Comparison of ENCODE assay signal across 16 cellular contexts in genomic region chr2:238026953-238027505, GRCh38. TPM values are rescaled to one million over a fixed set of nuclear protein-coding genes. Genes with fewer than 3 reads are reported as not detected.
DNase-seq lines count a peak whose midpoint lies in the region; ATAC-seq and TF ChIP-seq lines count a peak whose summit lies in the region.
"Had no signal": no experiment of that assay in that cellular context is flagged by ENCODE, and none has a peak within 500 bp of the region (broad histone marks: within the 10 kb centered on the region; RNA-seq: fewer than 3 reads in every experiment).

No MANE protein-coding gene starts in this region.

- intact Hi-C loops in IMR-90 (cut with micrococcal nuclease), result no loop called here

- H3K79me1 ChIP-seq in IMR-90 (ENCODE audit: low read depth in 1 of 2, low read length in 2 of 2), result peaks cover 12 to 46% of the 10 kb centered on the region in 2 experiments; a peak in 3 of 4 replicates

- no TSS peak for BruUV-seq in IMR-90 (replicated peaks; lab: Mats Ljungman, UMichigan)

- TF ChIP-seq CTCF in IMR-90 (conservative IDR thresholded peaks at IDR 0.05; ENCODE audit: low read depth, low read length), result no peak

- dilution Hi-C loops in IMR-90 (cut with HindIII; ENCODE audit: low sequenced_read_pairs, unreplicated experiment), result no loop called here

- ATAC-seq in IMR-90 (ENCODE audit: low read depth) (peak; percentile 77), HG03442 (IDR thresholded peaks at IDR 0.05; ENCODE audit: unreplicated experiment) (no peak)
- ATAC-seq in stimulated activated effector memory CD8-positive, alpha-beta T cell treated with anti-CD3 and anti-CD28 coated beads, Interleukin-12 subunit alpha, Interleukin-12 subunit beta, amount 100 ng/mL, for 72 hours, result no peak
- no peak for ATAC-seq in activated CD4-positive, CD25-positive, alpha-beta regulatory T cell treated with anti-CD3 and anti-CD28 coated beads, Interleukin-2, amount 50 U/mL, for 24 hours
- ATAC-seq: HepG2, Right ventricle myocardium inferior had no signal

- H3K18ac ChIP-seq in IMR-90 (ENCODE audit: low read depth, low read length), result peak overlapping the region; percentile 27

- H3K4me1 Mint-ChIP-seq in stimulated activated effector memory CD8-positive, alpha-beta T cell treated with anti-CD3 and anti-CD28 coated beads, Interleukin-12 subunit alpha, Interleukin-12 subunit beta, amount 100 ng/mL, for 72 hours, result peaks cover 20% of the 10 kb centered on the region

- no peaks in the 10 kb centered on the region; the same call in 1 of the 2 replicates for H4K20me1 ChIP-seq in IMR-90 (ENCODE audit: insufficient read depth, low read length)

- H3K4me1 ChIP-seq in IMR-90 (ENCODE audit: control insufficient read depth, insufficient read depth, low read length), result peaks cover 11% of the 10 kb centered on the region

- H2AK5ac ChIP-seq in IMR-90 (ENCODE audit: low read depth, low read length), result peak overlapping the region; percentile 49; the same call in 1 of the 2 replicates

- no peak overlapping the region for H2AFZ ChIP-seq in IMR-90 (replicated peaks; ENCODE audit: low read length, poor library complexity)
- H2AFZ ChIP-seq: GM23338 had no signal

- POLR2A ChIA-PET in IMR-90 (lab: Charles Lee; ENCODE audit: unreplicated experiment), result no interaction called here

- no peak for TF ChIP-seq POLR2A in IMR-90 (IDR thresholded peaks at IDR 0.05; ENCODE audit: low read depth, low read length)

- H2BK120ac ChIP-seq in IMR-90 (ENCODE audit: low read depth, low read length), result peak overlapping the region; percentile 75

- no CpG with 5 or more reads among the region's 5 CpGs for WGBS in IMR-90 (ENCODE audit: extremely low coverage in 2 of 2, insufficient read length in 1 of 2), 2 experiments

- H2AK9ac ChIP-seq in IMR-90 (replicated peaks; ENCODE audit: low read depth, low read length, poor library complexity), result no peak overlapping the region

- peak overlapping the region; percentile 73 for H2BK20ac ChIP-seq in IMR-90 (ENCODE audit: low read depth, low read length)

- peaks cover 81% of the 10 kb centered on the region for H3K36me3 Mint-ChIP-seq in stimulated activated effector memory CD8-positive, alpha-beta T cell treated with anti-CD3 and anti-CD28 coated beads, Interleukin-12 subunit alpha, Interleukin-12 subunit beta, amount 100 ng/mL, for 72 hours

- peak overlapping the region; percentile 75 for H4K5ac ChIP-seq in IMR-90 (ENCODE audit: low read depth, low read length)

- H4K91ac ChIP-seq in IMR-90 (ENCODE audit: insufficient read depth, low read depth, low read length), result peak overlapping the region; percentile 75

- H3K36me3 ChIP-seq in IMR-90 (ENCODE audit: control insufficient read depth, insufficient read depth, low read length), result peaks cover 28% of the 10 kb centered on the region

- H3K9me1 ChIP-seq in IMR-90 (ENCODE audit: insufficient read depth, low read length), result peaks cover 32% of the 10 kb centered on the region

- no peaks in the 10 kb centered on the region for H3K9me3 ChIP-seq in IMR-90 (ENCODE audit: control insufficient read depth, insufficient read depth, low read length)

- H2BK5ac ChIP-seq in IMR-90 (ENCODE audit: low read depth, low read length, poor library complexity, severe bottlenecking), result peak overlapping the region; percentile 58

- H3K14ac ChIP-seq in IMR-90 (replicated peaks; ENCODE audit: low read depth, low read length), result peak overlapping the region; percentile 43

- H3K9ac ChIP-seq in IMR-90 (ENCODE audit: low read depth, low read length), result peak overlapping the region; percentile 6; the same call in 1 of the 2 replicates

- DNase-seq in EH (ENCODE audit: low read depth), result peak; percentile 72
- peak; percentile 75 for DNase-seq in IMR-90
- DNase-seq in hepatic stellate cell (ENCODE audit: low spot score), result peak; percentile 17
- no peak for DNase-seq in stimulated activated effector memory CD8-positive, alpha-beta T cell treated with anti-CD3 and anti-CD28 coated beads, Interleukin-12 subunit alpha, Interleukin-12 subunit beta, amount 100 ng/mL, for 72 hours (ENCODE audit: low spot score in 2 of 2)
- no peak for DNase-seq in islet precursor cell
- DNase-seq: C1 segment of cervical spinal cord, NCI-H1105 treated with DMSO at 0.1 percent for 48 hours, NCI-H187 treated with DMSO at 0.1 percent for 48 hours, NCI-H2171, NCI-H774 had no signal

- peak overlapping the region; percentile 79 to 81 for H4K8ac ChIP-seq in IMR-90 (ENCODE audit: low read depth in 2 of 2, low read length in 2 of 2)

- H3K9me3 Mint-ChIP-seq in stimulated activated effector memory CD8-positive, alpha-beta T cell treated with anti-CD3 and anti-CD28 coated beads, Interleukin-12 subunit alpha, Interleukin-12 subunit beta, amount 100 ng/mL, for 72 hours, result no peaks in the 10 kb centered on the region
- H3K9me3 Mint-ChIP-seq: GM23338 had no signal

- TF ChIP-seq RAD21 in IMR-90 (IDR thresholded peaks at IDR 0.05; ENCODE audit: low read length), result no peak

- CTCF ChIA-PET in IMR-90 (lab: Yijun Ruan, JAX), result no interaction called here

- H3K4me3 ChIP-seq in IMR-90 (ENCODE audit: insufficient read depth, low read depth, low read length), result no peak overlapping the region
- H3K4me3 ChIP-seq: GM23338, SK-N-MC had no signal

- no peak overlapping the region for H3K27ac Mint-ChIP-seq in stimulated activated effector memory CD8-positive, alpha-beta T cell treated with anti-CD3 and anti-CD28 coated beads, Interleukin-12 subunit alpha, Interleukin-12 subunit beta, amount 100 ng/mL, for 72 hours

- peak overlapping the region; percentile 97 for H3K27ac ChIP-seq in IMR-90 (ENCODE audit: insufficient read depth, low read length)
- H3K27ac ChIP-seq: SK-N-MC had no signal

- H3K4me2 ChIP-seq in IMR-90 (ENCODE audit: low read depth, low read length), result peak overlapping the region; percentile 14; the same call in 1 of the 2 replicates

- peak overlapping the region; percentile 5 for H3K4me3 Mint-ChIP-seq in stimulated activated effector memory CD8-positive, alpha-beta T cell treated with anti-CD3 and anti-CD28 coated beads, Interleukin-12 subunit alpha, Interleukin-12 subunit beta, amount 100 ng/mL, for 72 hours
- H3K4me3 Mint-ChIP-seq: GM23338 had no signal

- in situ Hi-C loops in IMR-90 (cut with MboI; ENCODE audit: low sequenced_read_pairs), result no loop called here

- peak overlapping the region; percentile 52; the same call in 1 of the 2 replicates for H3K56ac ChIP-seq in IMR-90 (ENCODE audit: extremely low read depth, insufficient read depth, low read length)

- H3K23ac ChIP-seq in IMR-90 (ENCODE audit: low read depth, low read length), result no peak overlapping the region

- H2BK15ac ChIP-seq in IMR-90 (ENCODE audit: low read depth, low read length), result peak overlapping the region; percentile 92; the same call in 1 of the 3 replicates

- no peaks in the 10 kb centered on the region for H3K27me3 ChIP-seq in IMR-90 (ENCODE audit: control insufficient read depth, insufficient read depth, low read length)

- peak overlapping the region; percentile 86 for H3K4ac ChIP-seq in IMR-90 (ENCODE audit: low read depth, low read length)

TF ChIP-seq in IMR-90, 13 proteins besides CTCF, POLR2A, EP300 and RAD21:
- TF ChIP-seq CHD1 (IDR thresholded peaks at IDR 0.05; ENCODE audit: low read depth, low read length) (no peak), NFE2L2 (IDR thresholded peaks at IDR 0.05; ENCODE audit: low read depth, low read length) (no peak), BHLHE40 (IDR thresholded peaks at IDR 0.05; ENCODE audit: low read depth, low read length) (no peak), CEBPB (IDR thresholded peaks at IDR 0.05; ENCODE audit: low read depth, low read length) (no peak), FOS (IDR thresholded peaks at IDR 0.05; ENCODE audit: low read depth, low read length) (no peak), MXI1 (IDR thresholded peaks at IDR 0.05; ENCODE audit: borderline replicate concordance, low read depth, low read length) (no peak), RFX5 (IDR thresholded peaks at IDR 0.05; ENCODE audit: low read depth, low read length) (no peak), RCOR1 (IDR thresholded peaks at IDR 0.05; ENCODE audit: insufficient replicate concordance, low read length) (no peak)
- TF ChIP-seq, protein P1, sequence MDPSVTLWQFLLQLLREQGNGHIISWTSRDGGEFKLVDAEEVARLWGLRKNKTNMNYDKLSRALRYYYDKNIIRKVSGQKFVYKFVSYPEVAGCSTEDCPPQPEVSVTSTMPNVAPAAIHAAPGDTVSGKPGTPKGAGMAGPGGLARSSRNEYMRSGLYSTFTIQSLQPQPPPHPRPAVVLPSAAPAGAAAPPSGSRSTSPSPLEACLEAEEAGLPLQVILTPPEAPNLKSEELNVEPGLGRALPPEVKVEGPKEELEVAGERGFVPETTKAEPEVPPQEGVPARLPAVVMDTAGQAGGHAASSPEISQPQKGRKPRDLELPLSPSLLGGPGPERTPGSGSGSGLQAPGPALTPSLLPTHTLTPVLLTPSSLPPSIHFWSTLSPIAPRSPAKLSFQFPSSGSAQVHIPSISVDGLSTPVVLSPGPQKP (IDR thresholded peaks at IDR 0.05; ENCODE audit: borderline replicate concordance, low read depth, low read length), result no peak

RNA-seq across cellular contexts. Expression of gene SCLY, which starts 33.8 kb away (rescaled TPM):
- total RNA-seq in IMR-90 (2012; rRNA removed), result 8.6 and 12.2 TPM in 2 replicates
- polyA plus RNA-seq in IMR-90 (2012; rRNA removed), result 10.5 and 11.5 TPM in 2 replicates
- polyA plus RNA-seq in IMR-90 (2012; cell fraction: cytosol; rRNA removed), result 6.0 and 9.5 TPM in 2 replicates
- 17.5 and 22.5 TPM in 2 replicates for polyA plus RNA-seq in IMR-90 (2012; cell fraction: nucleus; rRNA removed; ENCODE audit: low replicate concordance)

Comparison
In these comparisons a context has a peak if more than half of its experiments do, and no peak if none do; other contexts are left out.
1. DNase-seq: peak in EH (single experiment), IMR-90 (single experiment) and hepatic stellate cell (single experiment); none in stimulated activated effector memory CD8-positive, alpha-beta T cell treated with anti-CD3 and anti-CD28 coated beads, Interleukin-12 subunit alpha, Interleukin-12 subunit beta, amount 100 ng/mL, for 72 hours (0 of 2) and islet precursor cell (single experiment).